In genomic region chr14:70188608-70189540, GRCh38 we compare ENCODE assay signal across 8 cellular contexts. TPM values are rescaled to one million over a fixed set of nuclear protein-coding genes. Genes with fewer than 3 reads are reported as not detected.
DNase-seq lines count a peak whose midpoint lies in the region; ATAC-seq and TF ChIP-seq lines count a peak whose summit lies in the region.

TSS of gene SLC8A3 (minus strand) at chr14:70188951. CDS start at chr14:70168422, 20,529 bp downstream.

- H3K27me3 ChIP-seq in CD8-positive, alpha-beta memory T cell (ENCODE audit: insufficient read depth, low read length, poor library complexity, severe bottlenecking): peaks cover 12% of the 10 kb centered on the region
- peaks cover 82% of the 10 kb centered on the region for H3K27me3 ChIP-seq in cardiac muscle cell
- H3K27me3 ChIP-seq in osteoblast (ENCODE audit: insufficient read depth, low read length): peaks cover 30% of the 10 kb centered on the region

- peak within 1 kb of the TSS in 1 of 8 donors; percentile 3 for H3K27ac Mint-ChIP-seq in CD8-positive, alpha-beta memory T cell
- H3K27ac Mint-ChIP-seq in activated naive CD8-positive, alpha-beta T cell treated with anti-CD3 and anti-CD28 coated beads for 36 hours: peak within 1 kb of the TSS; percentile 27

- H3K27me3 Mint-ChIP-seq in CD8-positive, alpha-beta memory T cell: peaks cover 38 to 73% of the 10 kb centered on the region in 2 donors
- peaks cover 74% of the 10 kb centered on the region for H3K27me3 Mint-ChIP-seq in activated naive CD8-positive, alpha-beta T cell treated with anti-CD3 and anti-CD28 coated beads for 36 hours

- peak within 1 kb of the TSS; percentile 45 for H3K4me3 ChIP-seq in CD8-positive, alpha-beta memory T cell (ENCODE audit: low read length)
- H3K4me3 ChIP-seq in cardiac muscle cell (peak within 1 kb of the TSS; percentile 69), osteoblast (ENCODE audit: insufficient read depth, low read length) (peak within 1 kb of the TSS; percentile 61)

- peak within 1 kb of the TSS; percentile 65 for H2AFZ ChIP-seq in osteoblast (ENCODE audit: low read length)

- H3K4me1 ChIP-seq in CD8-positive, alpha-beta memory T cell (ENCODE audit: insufficient read depth, low read length): no peaks in the 10 kb centered on the region
- H3K4me1 ChIP-seq in cardiac muscle cell (ENCODE audit: low read depth): peaks cover 8% of the 10 kb centered on the region
- peaks cover 5% of the 10 kb centered on the region for H3K4me1 ChIP-seq in osteoblast (ENCODE audit: insufficient read depth, low read length)

- peak; percentile 39 for ATAC-seq in GM19467 (IDR thresholded peaks at IDR 0.05; ENCODE audit: unreplicated experiment)
- ATAC-seq in GM18909 (IDR thresholded peaks at IDR 0.05; ENCODE audit: poor library complexity, unreplicated experiment): no peak

- no peaks in the 10 kb centered on the region for H3K36me3 ChIP-seq in CD8-positive, alpha-beta memory T cell (ENCODE audit: insufficient read depth, low read length)
- no peaks in the 10 kb centered on the region for H3K36me3 ChIP-seq in cardiac muscle cell
- no peaks in the 10 kb centered on the region for H3K36me3 ChIP-seq in osteoblast (ENCODE audit: insufficient read depth, low read length)

- no peaks in the 10 kb centered on the region for H3K79me2 ChIP-seq in osteoblast (ENCODE audit: insufficient read depth, low read length)

- no peak for TF ChIP-seq CTCF in cardiac muscle cell (IDR thresholded peaks at IDR 0.05; ENCODE audit: low read depth, low read length)
- TF ChIP-seq CTCF in osteoblast (IDR thresholded peaks at IDR 0.05; ENCODE audit: extremely low read depth, low read depth, low read length): no peak

- H4K20me1 ChIP-seq in osteoblast (ENCODE audit: insufficient read depth, low read length): no peaks in the 10 kb centered on the region

- H3K9me3 ChIP-seq in CD8-positive, alpha-beta memory T cell (ENCODE audit: low read length): no peaks in the 10 kb centered on the region
- no peaks in the 10 kb centered on the region for H3K9me3 ChIP-seq in cardiac muscle cell (ENCODE audit: low read depth)
- H3K9me3 ChIP-seq in osteoblast (ENCODE audit: low read depth, low read length): no peaks in the 10 kb centered on the region

- H3K36me3 Mint-ChIP-seq in CD8-positive, alpha-beta memory T cell: no peaks in the 10 kb centered on the region
- H3K36me3 Mint-ChIP-seq in activated naive CD8-positive, alpha-beta T cell treated with anti-CD3 and anti-CD28 coated beads for 36 hours: peaks cover 8% of the 10 kb centered on the region

- CTCF ChIA-PET in CD8-positive, alpha-beta memory T cell (lab: Charles Lee): no interaction called here

- H3K4me2 ChIP-seq in osteoblast (ENCODE audit: insufficient read depth, low read length): peak within 1 kb of the TSS; percentile 84

- peaks cover 13 to 27% (median 18%) of the 10 kb centered on the region in 3 donors for H3K4me1 Mint-ChIP-seq in CD8-positive, alpha-beta memory T cell
- H3K4me1 Mint-ChIP-seq in activated naive CD8-positive, alpha-beta T cell treated with anti-CD3 and anti-CD28 coated beads for 36 hours: peaks cover 19% of the 10 kb centered on the region

- no peak for DNase-seq in CD8-positive, alpha-beta memory T cell
- DNase-seq in NCI-H2081 treated with DMSO at 0.1 percent for 48 hours (lab: John Stamatoyannopoulos, UW): peak; percentile 30
- peak; percentile 55 for DNase-seq in activated naive CD8-positive, alpha-beta T cell treated with anti-CD3 and anti-CD28 coated beads for 36 hours
- DNase-seq in cardiac muscle cell (ENCODE audit: low read depth in 1 of 2, low spot score in 1 of 2): peak; percentile 37 to 67
- peak; percentile 88 for DNase-seq in osteoblast (ENCODE audit: insufficient read length, low spot score, missing footprints)
- DNase-seq in T-helper 9 cell: no peak

- peaks cover 0 to 5% (median 0%) of the 10 kb centered on the region in 5 donors for H3K9me3 Mint-ChIP-seq in CD8-positive, alpha-beta memory T cell
- H3K9me3 Mint-ChIP-seq in activated naive CD8-positive, alpha-beta T cell treated with anti-CD3 and anti-CD28 coated beads for 36 hours: peaks cover 2% of the 10 kb centered on the region

- POLR2A ChIA-PET in CD8-positive, alpha-beta memory T cell (lab: Charles Lee): no interaction called here

- H3K4me3 Mint-ChIP-seq in CD8-positive, alpha-beta memory T cell: peak within 1 kb of the TSS; percentile 35 to 91 (median 72)
- H3K4me3 Mint-ChIP-seq in activated naive CD8-positive, alpha-beta T cell treated with anti-CD3 and anti-CD28 coated beads for 36 hours: peak within 1 kb of the TSS; percentile 85

- no peak within 1 kb of the TSS for H3K27ac ChIP-seq in CD8-positive, alpha-beta memory T cell (ENCODE audit: low read depth, low read length)
- H3K27ac ChIP-seq in cardiac muscle cell: no peak within 1 kb of the TSS
- H3K27ac ChIP-seq in osteoblast (ENCODE audit: low read depth, low read length): no peak within 1 kb of the TSS

RNA-seq across cellular contexts. Expression of gene SLC8A3, which starts in this region (rescaled TPM):
- under 1 TPM in 1 of 2 experiments, not detected in 1; 0.09 TPM for total RNA-seq in CD8-positive, alpha-beta memory T cell
- not detected for polyA plus RNA-seq in CD8-positive, alpha-beta memory T cell
- total RNA-seq in activated naive CD8-positive, alpha-beta T cell treated with anti-CD3 and anti-CD28 coated beads for 36 hours: under 1 TPM; 0.62 to 0.72 TPM
- total RNA-seq in cardiac muscle cell: 0.09 and 0.46 TPM in 2 replicates
- 1.0 TPM in 1 of 2 replicates, not detected in the other for polyA plus RNA-seq in cardiac muscle cell
- total RNA-seq in osteoblast: under 0.01 TPM in 2 replicates

Comparison
In these comparisons a context has a peak if more than half of its experiments do, and no peak if none do; other contexts are left out.
1. Peak in DNase-seq in activated naive CD8-positive, alpha-beta T cell treated with anti-CD3 and anti-CD28 coated beads for 36 hours; RNA of the gene not detected or under 1 TPM.
2. Peak in DNase-seq, H3K4me3 ChIP-seq and H3K4me2 ChIP-seq in osteoblast; RNA of the gene not detected or under 1 TPM.
3. DNase-seq: peak in NCI-H2081 treated with DMSO at 0.1 percent for 48 hours (single experiment) and cardiac muscle cell (2 of 2); none in CD8-positive, alpha-beta memory T cell (0 of 5) and T-helper 9 cell (single experiment).
4. Peak in every context shown above with its lines, with median percentiles within 50 percentile points of each other: H3K4me3 ChIP-seq.